10 cellular contexts compared by ENCODE assay signal in genomic region chr5:15463231-15463630, GRCh38. TPM values are rescaled to one million over a fixed set of nuclear protein-coding genes. Genes with fewer than 3 reads are reported as not detected.
DNase-seq lines count a peak whose midpoint lies in the region; TF ChIP-seq lines count a peak whose summit lies in the region.
"Had no signal": no experiment of that assay in that cellular context is flagged by ENCODE, and none has a peak within 500 bp of the region (broad histone marks: within the 10 kb centered on the region; RNA-seq: fewer than 3 reads in every experiment).

No MANE protein-coding gene starts in this region.

- no peak overlapping the region for H2BK12ac ChIP-seq in trophoblast cell (ENCODE audit: low read length)

- H3K79me1 ChIP-seq in trophoblast cell (ENCODE audit: low read length) = no peaks in the 10 kb centered on the region

- no peak overlapping the region for H3K23ac ChIP-seq in trophoblast cell (ENCODE audit: low read length)

- H3K79me2 ChIP-seq in KMS-11 (ENCODE audit: insufficient read depth, low read depth) (no peaks in the 10 kb centered on the region), trophoblast cell (ENCODE audit: control insufficient read depth, insufficient read depth, low read length, poor library complexity) (no peaks in the 10 kb centered on the region)

- H4K12ac ChIP-seq in trophoblast cell (ENCODE audit: low read depth, low read length) = no peak overlapping the region

- no peak overlapping the region for H2AK5ac ChIP-seq in trophoblast cell (ENCODE audit: low read length)

- H2BK5ac ChIP-seq in trophoblast cell (ENCODE audit: low read depth, low read length, poor library complexity) = no peak overlapping the region

- intact Hi-C loops in adrenal gland (cut with DNase I) = loop anchor here in 1 of 2 donors (10.0 kb wide), 1 partner anchor 532 kb away; no protein-coding TSS in a partner anchor

- H2BK120ac ChIP-seq in trophoblast cell (ENCODE audit: insufficient read depth, low read length, poor library complexity) = no peak overlapping the region

- H3K9ac ChIP-seq in KMS-11 (no peak overlapping the region), trophoblast cell (ENCODE audit: low read length) (no peak overlapping the region)

- no peak overlapping the region for H2AFZ ChIP-seq in KMS-11 (ENCODE audit: low read depth)
- H2AFZ ChIP-seq in trophoblast cell (ENCODE audit: insufficient read depth, low read length, poor library complexity) = no peak overlapping the region

- no peak overlapping the region for H3K27ac ChIP-seq in KMS-11
- no peak overlapping the region for H3K27ac ChIP-seq in adrenal gland
- no peak overlapping the region for H3K27ac ChIP-seq in trophoblast cell (ENCODE audit: low read depth, low read length)

- no peak overlapping the region for H3K18ac ChIP-seq in trophoblast cell (ENCODE audit: low read length)

- H3K9me3 ChIP-seq in adrenal gland (replicated peaks in 1 of 3) (no peaks in the 10 kb centered on the region), trophoblast cell (ENCODE audit: insufficient read depth, low read depth, low read length) (no peaks in the 10 kb centered on the region)

- H3K36me3 ChIP-seq in KMS-11 (ENCODE audit: insufficient read depth) = no peaks in the 10 kb centered on the region
- H3K36me3 ChIP-seq in adrenal gland (replicated peaks in 1 of 2) = no peaks in the 10 kb centered on the region
- no peaks in the 10 kb centered on the region for H3K36me3 ChIP-seq in trophoblast cell (ENCODE audit: control insufficient read depth in 1 of 2, insufficient read depth in 2 of 2, low read length in 2 of 2)

- DNase-seq in AG09309 (ENCODE audit: low read depth) (peak; percentile 4), adrenal gland (peak in 1 of 7 donors; percentile 16), kidney glomerular epithelial cell (lab: John Stamatoyannopoulos, UW) (peak; percentile 3), CD1c-positive myeloid dendritic cell (ENCODE audit: extremely low spot score) (no peak), trophoblast cell (no peak), C1 segment of cervical spinal cord (lab: John Stamatoyannopoulos, UW) (no peak)
- no peak for DNase-seq in activated CD4-positive, alpha-beta T cell treated with anti-CD3 and anti-CD28 coated beads, Interleukin-2, amount 50 U/mL, for 48 hours
- DNase-seq: DMS79 treated with DMSO at 0.1 percent for 48 hours; stimulated activated naive B cell treated with anti-CD40 and anti-IgM and Interleukin-4, amounts not matched to agents 10 μg/mL and 1 μg/mL and 100 μg/mL, for 72 hours had no signal

- H3K4ac ChIP-seq in trophoblast cell (ENCODE audit: low read depth, low read length) = no peak overlapping the region

- peak; percentile 70 for TF ChIP-seq CTCF in AG09309 (IDR thresholded peaks at IDR 0.05; ENCODE audit: control insufficient read depth, insufficient read depth, low read depth, low read length, missing control alignments)
- peak; percentile 65 for TF ChIP-seq CTCF in KMS-11 (conservative IDR thresholded peaks at IDR 0.05; ENCODE audit: low read depth, low read length)
- TF ChIP-seq CTCF in adrenal gland (IDR thresholded peaks at IDR 0.05) = peak in 5 of 6 experiments; percentile 25 to 67 (median 56)

- H3K4me1 ChIP-seq in KMS-11 (ENCODE audit: low read depth, poor library complexity, severe bottlenecking) (peaks cover 4% of the 10 kb centered on the region), adrenal gland (replicated peaks in 1 of 2) (no peaks in the 10 kb centered on the region), trophoblast cell (ENCODE audit: control insufficient read depth in 1 of 2, insufficient read depth in 2 of 2, low read length in 2 of 2) (no peaks in the 10 kb centered on the region)

- no peak overlapping the region for H4K8ac ChIP-seq in trophoblast cell (ENCODE audit: low read depth, low read length)

- no peak overlapping the region for H3K14ac ChIP-seq in trophoblast cell (ENCODE audit: low read length)

- H4K91ac ChIP-seq in trophoblast cell (ENCODE audit: low read depth, low read length) = no peak overlapping the region

- H3K27me3 ChIP-seq in KMS-11 (ENCODE audit: insufficient read depth, low read depth) (no peaks in the 10 kb centered on the region), adrenal gland (no peaks in the 10 kb centered on the region), trophoblast cell (ENCODE audit: insufficient read depth, low read length) (no peaks in the 10 kb centered on the region)

- H3K4me3 ChIP-seq in AG09309 (ENCODE audit: control insufficient read depth, low read depth, low read length) (no peak overlapping the region), KMS-11 (IDR thresholded peaks at IDR 0.05; ENCODE audit: insufficient read depth, low read depth, low read length) (no peak overlapping the region), adrenal gland (no peak overlapping the region), trophoblast cell (ENCODE audit: low read depth, low read length) (no peak overlapping the region)

- H3K4me2 ChIP-seq in KMS-11 (no peak overlapping the region), trophoblast cell (ENCODE audit: low read length) (no peak overlapping the region)

- no peak for TF ChIP-seq POLR2A in adrenal gland (IDR thresholded peaks at IDR 0.05)

- H4K20me1 ChIP-seq in KMS-11 (ENCODE audit: insufficient read depth) = no peaks in the 10 kb centered on the region

RNA-seq across cellular contexts. Expression of gene FBXL7, which starts 36.7 kb away (rescaled TPM):
- total RNA-seq in adrenal gland = 10 to 100 TPM; 28.4 to 59.1 (median 38.3) TPM
- polyA plus RNA-seq in adrenal gland = 10 to 100 TPM; 22.6 to 44.3 (median 23.2) TPM
- 10.0 and 10.1 TPM in 2 replicates for polyA plus RNA-seq in trophoblast cell (2013)

Comparison
In these comparisons a context has a peak if more than half of its experiments do, and no peak if none do; other contexts are left out.
1. DNase-seq: peak in AG09309 (single experiment) and kidney glomerular epithelial cell (single experiment); none in CD1c-positive myeloid dendritic cell (single experiment), trophoblast cell (0 of 2), activated CD4-positive, alpha-beta T cell treated with anti-CD3 and anti-CD28 coated beads, Interleukin-2, amount 50 U/mL, for 48 hours (0 of 2) and C1 segment of cervical spinal cord (0 of 14).
2. Peak in every context shown above with its lines, with median percentiles within 50 percentile points of each other: CTCF ChIP-seq.